Comparison of ENCODE assay signal across 16 cellular contexts in the genomic region with DNA sequence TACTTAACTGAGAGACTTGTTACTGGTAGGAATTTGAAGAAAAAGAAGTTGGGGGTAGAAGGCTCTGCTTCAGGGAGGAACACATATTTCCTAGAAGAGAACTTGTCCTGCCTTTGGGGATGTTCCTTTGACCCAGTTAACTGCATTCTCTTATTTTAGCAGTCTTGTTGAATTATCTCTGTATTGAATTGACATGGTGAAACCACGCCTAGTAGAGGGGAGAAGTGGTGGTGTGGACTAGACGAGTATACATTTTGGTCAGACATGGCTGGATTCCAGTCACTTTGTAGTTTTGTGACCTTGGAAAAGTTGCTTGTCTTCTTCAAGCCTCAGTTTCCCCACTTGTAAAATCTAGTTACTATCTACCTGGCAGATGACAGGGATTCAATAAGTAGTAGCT.
A peak's percentile ranks its signal among the peaks of the same experiment; 100 is the strongest.
DNase-seq lines count a peak whose midpoint lies in the region; ATAC-seq and TF ChIP-seq lines count a peak whose summit lies in the region.
"Had no signal": no experiment of that assay in that cellular context is flagged by ENCODE, and none has a peak within 500 bp of the region (broad histone marks: within the 10 kb centered on the region; RNA-seq: fewer than 3 reads in every experiment).

No MANE protein-coding gene starts in this region.

- DNase-seq in IMR-90: no peak
- DNase-seq in brain microvascular endothelial cell: no peak
- DNase-seq in thoracic aorta (ENCODE audit: low spot score): no peak
- no peak for DNase-seq in activated CD4-positive, alpha-beta T cell treated with anti-CD3 and anti-CD28 coated beads for 1 hour
- DNase-seq in activated T-cell treated with anti-CD3 and anti-CD28 coated beads for 4 hours: no peak
- DNase-seq in NOMO-1 (lab: John Stamatoyannopoulos, UW; ENCODE audit: unreplicated experiment in 2 of 2): no peak
- DNase-seq: activated CD8-positive, alpha-beta memory T cell treated with anti-CD3 and anti-CD28 coated beads for 24 hours; activated naive CD4-positive, alpha-beta T cell; CD8-positive, alpha-beta memory T cell; central memory CD4-positive, alpha-beta T cell; GDM1; NCI-H2029 treated with DMSO at 0.1 percent for 48 hours; stimulated activated CD8-positive, alpha-beta memory T cell treated with anti-CD3 and anti-CD28 coated beads, Interleukin-4, amount 100 ng/mL, for 48 hours had no signal

- TF ChIP-seq RAD21 in IMR-90 (IDR thresholded peaks at IDR 0.05; ENCODE audit: low read length): no peak

- no peak overlapping the region; the same call in 2 of the 3 replicates for H2BK15ac ChIP-seq in IMR-90 (ENCODE audit: low read depth, low read length)

- H3K9me1 ChIP-seq in IMR-90 (ENCODE audit: insufficient read depth, low read length): peaks cover 28% of the 10 kb centered on the region

- ATAC-seq in IMR-90 (ENCODE audit: low read depth): no peak
- no peak for ATAC-seq in thoracic aorta (ENCODE audit: insufficient number of reproducible peaks, low FRiP score, low read depth)

- H3K4me3 ChIP-seq in IMR-90 (ENCODE audit: insufficient read depth, low read depth, low read length) (no peak overlapping the region), brain microvascular endothelial cell (ENCODE audit: low read depth, low read length) (no peak overlapping the region), muscle layer of duodenum (ENCODE audit: low read depth in 1 of 2, low read length in 2 of 2) (no peak overlapping the region), thoracic aorta (no peak overlapping the region)
- H3K4me3 ChIP-seq: lung had no signal

- POLR2A ChIA-PET in IMR-90 (lab: Charles Lee; ENCODE audit: unreplicated experiment): interaction anchor here (0.6 kb wide), 1 partner anchor 286 kb away, joined by 7 read pairs; no protein-coding TSS in a partner anchor

- H3K4ac ChIP-seq in IMR-90 (ENCODE audit: low read depth, low read length): peak overlapping the region; percentile 22; the same call in 1 of the 2 replicates

- H2AK5ac ChIP-seq in IMR-90 (ENCODE audit: low read depth, low read length): 0 out of 2 replicates have a peak overlapping the region, but pooled peaks have one; percentile 17

- H3K9ac ChIP-seq in IMR-90 (ENCODE audit: low read depth, low read length): no peak overlapping the region
- H3K9ac ChIP-seq: parathyroid adenoma had no signal

- no TSS peak for BruUV-seq in IMR-90 (replicated peaks; lab: Mats Ljungman, UMichigan)

- no peak for TF ChIP-seq CTCF in IMR-90 (conservative IDR thresholded peaks at IDR 0.05; ENCODE audit: low read depth, low read length)
- no peak for TF ChIP-seq CTCF in brain microvascular endothelial cell (IDR thresholded peaks at IDR 0.05; ENCODE audit: low read depth, low read length, missing control alignments)
- TF ChIP-seq CTCF in thoracic aorta (IDR thresholded peaks at IDR 0.05): no peak

- no peak for TF ChIP-seq POLR2A in IMR-90 (IDR thresholded peaks at IDR 0.05; ENCODE audit: low read depth, low read length)

- no peak overlapping the region for H4K5ac ChIP-seq in IMR-90 (ENCODE audit: low read depth, low read length)

- H3K4me1 ChIP-seq in IMR-90 (ENCODE audit: control insufficient read depth, insufficient read depth, low read length) (peaks cover 33% of the 10 kb centered on the region), muscle layer of duodenum (ENCODE audit: control insufficient read depth in 1 of 2, insufficient read depth in 2 of 2, low read length in 2 of 2) (peaks cover 18 to 37% of the 10 kb centered on the region in 2 donors), thoracic aorta (ENCODE audit: control insufficient read depth in 1 of 2, low read depth in 2 of 2) (peaks cover 32 to 77% of the 10 kb centered on the region in 2 donors)

- peak overlapping the region; percentile 24; the same call in 1 of the 2 replicates for H3K18ac ChIP-seq in IMR-90 (ENCODE audit: low read depth, low read length)

- peak overlapping the region in 1 of 2 experiments; percentile 30; a peak in 2 of 4 replicates for H4K8ac ChIP-seq in IMR-90 (ENCODE audit: low read depth in 2 of 2, low read length in 2 of 2)

- no peak overlapping the region for H2BK5ac ChIP-seq in IMR-90 (ENCODE audit: low read depth, low read length, poor library complexity, severe bottlenecking)

- no peak overlapping the region for H2BK120ac ChIP-seq in IMR-90 (ENCODE audit: low read depth, low read length)

- no peak overlapping the region for H3K56ac ChIP-seq in IMR-90 (ENCODE audit: extremely low read depth, insufficient read depth, low read length)

- in situ Hi-C loops in IMR-90 (cut with MboI; ENCODE audit: low sequenced_read_pairs): no loop called here
- in situ Hi-C loops in brain microvascular endothelial cell (cut with HindIII; ENCODE audit: low pct_ligation_motif_present, low sequenced_read_pairs): no loop called here

- no peak overlapping the region for H3K27ac ChIP-seq in IMR-90 (ENCODE audit: insufficient read depth, low read length)
- peak overlapping the region; percentile 1 for H3K27ac ChIP-seq in brain microvascular endothelial cell
- peak overlapping the region; percentile 84 for H3K27ac ChIP-seq in muscle layer of duodenum (ENCODE audit: low read length)
- H3K27ac ChIP-seq in thoracic aorta: peak overlapping the region; percentile 51 to 76
- H3K27ac ChIP-seq: parathyroid adenoma had no signal

- no peaks in the 10 kb centered on the region for H3K9me3 ChIP-seq in IMR-90 (ENCODE audit: control insufficient read depth, insufficient read depth, low read length)
- H3K9me3 ChIP-seq in muscle layer of duodenum (ENCODE audit: control insufficient read depth in 1 of 2, low read length in 2 of 2): no peaks in the 10 kb centered on the region
- H3K9me3 ChIP-seq in thoracic aorta: no peaks in the 10 kb centered on the region

- H3K36me3 ChIP-seq in IMR-90 (ENCODE audit: control insufficient read depth, insufficient read depth, low read length) (peaks cover 19% of the 10 kb centered on the region), brain microvascular endothelial cell (replicated peaks) (peaks cover 23% of the 10 kb centered on the region), muscle layer of duodenum (ENCODE audit: control insufficient read depth in 1 of 2, insufficient read depth in 2 of 2, low read length in 2 of 2) (peaks cover 0 to 15% of the 10 kb centered on the region in 2 donors), thoracic aorta (no peaks in the 10 kb centered on the region)

- H3K23ac ChIP-seq in IMR-90 (ENCODE audit: low read depth, low read length): peak overlapping the region; percentile 67; the same call in 1 of the 2 replicates

- no peak overlapping the region for H2AK9ac ChIP-seq in IMR-90 (replicated peaks; ENCODE audit: low read depth, low read length, poor library complexity)

- H2BK20ac ChIP-seq in IMR-90 (ENCODE audit: low read depth, low read length): peak overlapping the region; percentile 47; the same call in 1 of the 2 replicates

- H3K4me2 ChIP-seq in IMR-90 (ENCODE audit: low read depth, low read length): no peak overlapping the region

- CTCF ChIA-PET in IMR-90 (lab: Yijun Ruan, JAX): no interaction called here

- peaks cover 80% of the 10 kb centered on the region for H4K20me1 ChIP-seq in IMR-90 (ENCODE audit: insufficient read depth, low read length)

- no peak overlapping the region for H2AFZ ChIP-seq in IMR-90 (replicated peaks; ENCODE audit: low read length, poor library complexity)
- H2AFZ ChIP-seq: parathyroid adenoma had no signal

- dilution Hi-C loops in IMR-90 (cut with HindIII; ENCODE audit: low sequenced_read_pairs, unreplicated experiment): no loop called here

- no peak overlapping the region for H4K91ac ChIP-seq in IMR-90 (ENCODE audit: insufficient read depth, low read depth, low read length)

- peaks cover 47 to 84% of the 10 kb centered on the region in 2 experiments for H3K79me1 ChIP-seq in IMR-90 (ENCODE audit: low read depth in 1 of 2, low read length in 2 of 2)

- intact Hi-C loops in IMR-90 (cut with micrococcal nuclease): no loop called here

- WGBS in IMR-90 (ENCODE audit: extremely low coverage in 2 of 2, insufficient read length in 1 of 2), 2 experiments: no CpG with 5 or more reads among the region's 2 CpGs

- 0 out of 2 replicates have a peak overlapping the region, but pooled peaks have one; percentile 12 for H3K14ac ChIP-seq in IMR-90 (replicated peaks; ENCODE audit: low read depth, low read length)

- H3K27me3 ChIP-seq in IMR-90 (ENCODE audit: control insufficient read depth, insufficient read depth, low read length): no peaks in the 10 kb centered on the region
- H3K27me3 ChIP-seq in brain microvascular endothelial cell (replicated peaks): no peaks in the 10 kb centered on the region
- no peaks in the 10 kb centered on the region for H3K27me3 ChIP-seq in muscle layer of duodenum (ENCODE audit: low read depth, low read length)
- H3K27me3 ChIP-seq in thoracic aorta (replicated peaks; ENCODE audit: insufficient read depth): no peaks in the 10 kb centered on the region

TF ChIP-seq in IMR-90, 13 proteins besides CTCF, POLR2A, EP300 and RAD21:
- TF ChIP-seq SMC3 (IDR thresholded peaks at IDR 0.05; ENCODE audit: low read depth, low read length) (no peak), BHLHE40 (IDR thresholded peaks at IDR 0.05; ENCODE audit: low read depth, low read length) (no peak)
